In the genomic region with DNA sequence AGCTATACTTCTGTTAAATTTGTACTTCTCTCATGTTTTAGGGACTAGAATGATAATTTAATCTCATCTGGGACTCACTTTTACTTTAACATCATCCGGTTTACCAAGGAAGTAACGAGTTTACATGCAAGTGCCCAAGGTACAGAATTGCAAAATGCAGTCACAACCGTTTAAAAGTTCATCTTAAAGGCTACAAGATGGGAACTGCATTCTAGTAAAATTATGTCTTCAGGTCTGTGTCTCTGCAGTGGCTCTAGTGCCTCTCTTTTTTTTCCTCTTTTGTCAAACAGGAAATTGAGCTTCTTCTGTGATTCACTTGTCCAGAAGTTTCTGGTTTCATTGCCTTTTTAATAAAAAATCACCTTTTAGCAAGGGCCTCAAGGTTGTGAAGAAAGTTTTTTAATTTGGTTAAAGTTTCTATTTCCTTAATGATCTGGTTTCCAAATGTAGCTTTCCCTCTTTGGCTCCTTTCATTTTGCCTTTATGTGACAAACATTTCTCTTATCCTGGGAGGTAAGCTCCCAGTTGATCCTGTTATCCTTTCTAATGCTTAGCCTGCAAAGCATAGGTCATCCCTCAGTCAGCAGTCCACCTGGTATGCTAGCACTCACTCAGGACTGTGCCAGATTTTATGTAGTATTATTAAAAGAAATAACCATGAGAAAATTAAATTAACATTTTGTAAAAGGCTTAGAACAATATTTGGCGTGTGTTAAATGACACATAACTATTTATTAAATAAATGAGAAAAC, we compare ENCODE assay signal across 8 cellular contexts. TPM values are rescaled to one million over a fixed set of nuclear protein-coding genes. Genes with fewer than 3 reads are reported as not detected.
A peak's percentile ranks its signal among the peaks of the same experiment; 100 is the strongest.
DNase-seq lines count a peak whose midpoint lies in the region; ATAC-seq, FAIRE-seq and TF ChIP-seq lines count a peak whose summit lies in the region.

No MANE protein-coding gene starts in this region.

- H3K9me3 Mint-ChIP-seq in astrocyte (ENCODE audit: unreplicated experiment), result no peaks in the 10 kb centered on the region

- peak overlapping the region; percentile 90 for H3K9ac ChIP-seq in astrocyte (ENCODE audit: low read length)

- H3K4me2 ChIP-seq in astrocyte (ENCODE audit: low read length), result peak overlapping the region; percentile 91

- TF ChIP-seq POLR2A in GM12892 (IDR thresholded peaks at IDR 0.05; ENCODE audit: low read depth, low read length), result no peak

- no peak for ATAC-seq in HG03159 (IDR thresholded peaks at IDR 0.05; ENCODE audit: unreplicated experiment)
- no peak for ATAC-seq in GM19397 (IDR thresholded peaks at IDR 0.05; ENCODE audit: unreplicated experiment)

- peak overlapping the region; percentile 83 for H3K27ac ChIP-seq in astrocyte (ENCODE audit: low read depth, low read length)

- peaks cover 60% of the 10 kb centered on the region for H4K20me1 ChIP-seq in astrocyte (ENCODE audit: insufficient read depth, low read length)

- TF ChIP-seq CTCF in astrocyte (IDR thresholded peaks at IDR 0.05; ENCODE audit: insufficient read depth, low read depth, low read length), result no peak

- peaks cover 3% of the 10 kb centered on the region for H3K36me3 Mint-ChIP-seq in astrocyte (ENCODE audit: low read depth, unreplicated experiment)

- peak overlapping the region; percentile 93 for H3K4me3 ChIP-seq in astrocyte (ENCODE audit: insufficient read depth, low read depth, low read length)

- peaks cover 8% of the 10 kb centered on the region for H3K4me1 ChIP-seq in astrocyte (ENCODE audit: insufficient read depth, low read length)

- no peaks in the 10 kb centered on the region for H3K27me3 Mint-ChIP-seq in astrocyte (ENCODE audit: low read depth, unreplicated experiment)

- peaks cover 7% of the 10 kb centered on the region for H3K36me3 ChIP-seq in astrocyte (ENCODE audit: insufficient read depth, low read length)

- H3K27me3 ChIP-seq in astrocyte (ENCODE audit: insufficient read depth, low read length), result no peaks in the 10 kb centered on the region

- H3K4me1 Mint-ChIP-seq in astrocyte (ENCODE audit: low read depth, unreplicated experiment), result peaks cover 20% of the 10 kb centered on the region

- peaks cover 73% of the 10 kb centered on the region for H3K79me2 ChIP-seq in astrocyte (ENCODE audit: insufficient read depth, low read length)

- H2AFZ ChIP-seq in astrocyte (ENCODE audit: low read depth, low read length), result no peak overlapping the region

- FAIRE-seq in astrocyte (lab: Jason Lieb, UNC) (no peak), GM12892 (lab: Jason Lieb, UNC) (no peak)

- DNase-seq in AML-193 (lab: John Stamatoyannopoulos, UW) (peak; percentile 27 to 53), HuH-7 (ENCODE audit: low spot score) (peak; percentile 13), astrocyte (ENCODE audit: low read depth) (no peak), medulla oblongata (ENCODE audit: extremely low spot score) (peak; percentile 37), AG08395 (ENCODE audit: low spot score) (no peak), GM12892 (ENCODE audit: insufficient read length) (no peak)

- H3K27ac Mint-ChIP-seq in astrocyte (ENCODE audit: unreplicated experiment), result peak overlapping the region; percentile 50

- H3K9me3 ChIP-seq in astrocyte (ENCODE audit: insufficient read depth, low read depth, low read length), result no peaks in the 10 kb centered on the region

- peak overlapping the region; percentile 99 for H3K4me3 Mint-ChIP-seq in astrocyte (ENCODE audit: unreplicated experiment)

RNA-seq across cellular contexts. Expression of a gene that starts 2.4 kb away (rescaled TPM):
- total RNA-seq in astrocyte, result 189 and 194 TPM in 2 replicates
- 103 TPM for polyA plus RNA-seq in GM12892 (2012; ENCODE audit: missing spikeins)

Comparison
In these comparisons a context has a peak if more than half of its experiments do, and no peak if none do; other contexts are left out.
1. DNase-seq: peak in AML-193 (2 of 2), HuH-7 (single experiment) and medulla oblongata (single experiment); none in astrocyte (single experiment), AG08395 (single experiment) and GM12892 (single experiment).